ENCODE assay signal across 17 cellular contexts in the genomic region with DNA sequence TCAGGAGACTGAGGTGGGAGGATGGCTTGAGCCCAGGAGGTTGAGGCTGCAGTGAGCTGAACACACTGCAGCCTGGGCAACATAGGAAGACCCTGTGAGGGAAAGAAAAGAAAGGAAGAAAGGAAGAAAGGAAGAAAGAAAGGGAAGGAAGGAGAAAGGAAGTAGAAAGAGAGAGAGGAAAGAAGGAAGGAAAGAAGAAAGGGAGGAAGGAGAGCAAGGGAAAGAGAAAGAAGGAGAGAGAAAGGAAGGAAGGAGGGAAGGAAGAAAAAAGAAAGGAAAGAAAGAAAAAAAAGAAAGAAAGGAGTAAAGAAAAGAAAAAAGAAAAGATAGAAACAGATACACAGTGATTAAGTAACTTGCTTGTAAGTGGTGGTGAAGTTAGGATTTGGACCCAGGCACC. TPM values are rescaled to one million over a fixed set of nuclear protein-coding genes. Genes with fewer than 3 reads are reported as not detected.
DNase-seq lines count a peak whose midpoint lies in the region; ATAC-seq, FAIRE-seq and TF ChIP-seq lines count a peak whose summit lies in the region.
"Had no signal": no experiment of that assay in that cellular context is flagged by ENCODE, and none has a peak within 500 bp of the region (broad histone marks: within the 10 kb centered on the region; RNA-seq: fewer than 3 reads in every experiment).

No MANE protein-coding gene starts in this region.

- no peak for FAIRE-seq in kidney (lab: Jason Lieb, UNC)

- TF ChIP-seq CTCF in Caco-2 (IDR thresholded peaks at IDR 0.05; ENCODE audit: insufficient read depth in 1 of 2, low read depth in 1 of 2, low read length in 1 of 2, severe bottlenecking in 1 of 2, unreplicated experiment in 1 of 2) (no peak), kidney (IDR thresholded peaks at IDR 0.05; ENCODE audit: borderline replicate concordance, extremely low read depth, insufficient read depth) (no peak), progenitor cell of endocrine pancreas (IDR thresholded peaks at IDR 0.05; ENCODE audit: unreplicated experiment) (no peak)

- H3K36me3 Mint-ChIP-seq in Caco-2 (ENCODE audit: insufficient read depth, unreplicated experiment) (peaks cover 28% of the 10 kb centered on the region), progenitor cell of endocrine pancreas (ENCODE audit: insufficient read depth) (peaks cover 13% of the 10 kb centered on the region)

- H3K4me1 Mint-ChIP-seq in Caco-2 (ENCODE audit: low read depth, unreplicated experiment) (peaks cover 31% of the 10 kb centered on the region), progenitor cell of endocrine pancreas (ENCODE audit: low read depth) (peaks cover 52% of the 10 kb centered on the region)

- DNase-seq in Caco-2 (no peak), SJSA1 (ENCODE audit: low read depth in 1 of 2, low spot score in 2 of 2) (no peak), kidney (no peak), progenitor cell of endocrine pancreas (ENCODE audit: low spot score, unreplicated experiment) (no peak), NCI-H345 (lab: John Stamatoyannopoulos, UW) (no peak), DMS114 treated with DMSO at 0.1 percent for 48 hours (lab: John Stamatoyannopoulos, UW; ENCODE audit: unreplicated experiment) (no peak)
- DNase-seq: activated naive CD4-positive, alpha-beta T cell treated with anti-CD3 and anti-CD28 coated beads for 36 hours; activated T-cell treated with anti-CD3 and anti-CD28 coated beads, Interleukin-2, amount 50 U/mL, for 48 hours; AML-193; DMS79 treated with DMSO at 0.1 percent for 48 hours; NCI-H187; NCI-H2227 treated with DMSO at 0.1 percent for 48 hours; NCI-H748 treated with DMSO at 0.1 percent for 48 hours had no signal

- H3K36me3 ChIP-seq in Caco-2 (ENCODE audit: control insufficient read depth, insufficient read depth, low read length) (no peaks in the 10 kb centered on the region; the same call in 1 of the 2 replicates), SJSA1 (peaks cover 53% of the 10 kb centered on the region), kidney (ENCODE audit: control insufficient read depth in 1 of 2, insufficient read depth in 2 of 2, low read length in 2 of 2) (no peaks in the 10 kb centered on the region)
- H3K36me3 ChIP-seq: suprapubic skin had no signal

- H3K27me3 ChIP-seq in Caco-2 (replicated peaks; ENCODE audit: control insufficient read depth, insufficient read depth, low read length) (no peaks in the 10 kb centered on the region), SJSA1 (replicated peaks) (no peaks in the 10 kb centered on the region)
- H3K27me3 ChIP-seq: suprapubic skin had no signal

- H3K4me3 Mint-ChIP-seq in Caco-2 (ENCODE audit: unreplicated experiment), result peak overlapping the region; percentile 13
- peak overlapping the region; percentile 37 for H3K4me3 Mint-ChIP-seq in progenitor cell of endocrine pancreas (ENCODE audit: low read depth)
- H3K4me3 Mint-ChIP-seq: activated naive CD4-positive, alpha-beta T cell treated with anti-CD3 and anti-CD28 coated beads for 36 hours had no signal

- peaks cover 29% of the 10 kb centered on the region for H3K9me3 Mint-ChIP-seq in Caco-2 (ENCODE audit: unreplicated experiment)
- peaks cover 14% of the 10 kb centered on the region for H3K9me3 Mint-ChIP-seq in progenitor cell of endocrine pancreas (ENCODE audit: low read depth)

- POLR2A ChIA-PET in Caco-2 (lab: Charles Lee), result no interaction called here

- peaks cover 59% of the 10 kb centered on the region for H3K4me1 ChIP-seq in Caco-2
- peaks cover 45% of the 10 kb centered on the region for H3K4me1 ChIP-seq in SJSA1 (replicated peaks)
- H3K4me1 ChIP-seq in kidney (ENCODE audit: control insufficient read depth in 1 of 2, insufficient read depth in 1 of 2, low read depth in 1 of 2, low read length in 2 of 2), result peaks cover 23 to 27% of the 10 kb centered on the region in 2 donors

- H3K4me3 ChIP-seq in Caco-2 (ENCODE audit: low read depth, low read length), result no peak overlapping the region
- H3K4me3 ChIP-seq in SJSA1, result no peak overlapping the region
- no peak overlapping the region for H3K4me3 ChIP-seq in kidney (ENCODE audit: low read length in 2 of 2)
- H3K4me3 ChIP-seq: suprapubic skin had no signal

- H3K27ac ChIP-seq in SJSA1 (peak overlapping the region; percentile 71), kidney (ENCODE audit: low read depth in 2 of 2, low read length in 2 of 2) (peak overlapping the region; percentile 56 to 81)
- H3K27ac ChIP-seq: KMS-11, suprapubic skin had no signal

- no TSS peak for BruUV-seq in Caco-2 (replicated peaks; lab: Mats Ljungman, UMichigan)

- intact Hi-C loops in Caco-2 (cut with micrococcal nuclease; ENCODE audit: unreplicated experiment) (loop anchor here (5.0 kb wide), 2 partner anchors 60 to 95 kb away; no protein-coding TSS in a partner anchor), kidney (cut with DNase I) (no loop called here)

- H3K27me3 Mint-ChIP-seq in Caco-2 (ENCODE audit: insufficient read depth, unreplicated experiment), result no peaks in the 10 kb centered on the region
- no peaks in the 10 kb centered on the region for H3K27me3 Mint-ChIP-seq in progenitor cell of endocrine pancreas

- ATAC-seq in GM21447 (IDR thresholded peaks at IDR 0.05; ENCODE audit: unreplicated experiment), result no peak
- ATAC-seq: activated CD4-positive, CD25-positive, alpha-beta regulatory T cell treated with anti-CD3 and anti-CD28 coated beads, Interleukin-2, amount 50 U/mL, for 24 hours had no signal

- peaks cover 24% of the 10 kb centered on the region for H3K9me3 ChIP-seq in Caco-2
- peaks cover 7% of the 10 kb centered on the region; the same call in 1 of the 2 replicates for H3K9me3 ChIP-seq in SJSA1 (replicated peaks)
- H3K9me3 ChIP-seq in kidney (ENCODE audit: control insufficient read depth in 1 of 2, low read length in 2 of 2), result no peaks in the 10 kb centered on the region
- H3K9me3 ChIP-seq: suprapubic skin had no signal

- CTCF ChIA-PET in Caco-2 (lab: Charles Lee), result interaction anchor here (0.7 kb wide), 1 partner anchor 38 kb away, joined by 6 read pairs; no protein-coding TSS in a partner anchor

- H3K27ac Mint-ChIP-seq in Caco-2 (ENCODE audit: unreplicated experiment), result peak overlapping the region; percentile 89
- peak overlapping the region; percentile 97 for H3K27ac Mint-ChIP-seq in progenitor cell of endocrine pancreas
- H3K27ac Mint-ChIP-seq: activated naive CD4-positive, alpha-beta T cell treated with anti-CD3 and anti-CD28 coated beads for 36 hours had no signal

- H3K9ac ChIP-seq in kidney (ENCODE audit: low read length in 2 of 2), result no peak overlapping the region
- H3K9ac ChIP-seq: KMS-11 had no signal

RNA-seq across cellular contexts. Expression of gene C12orf75, which starts 13.6 kb away (rescaled TPM):
- 173 and 209 TPM in 2 replicates for total RNA-seq in Caco-2 (2022)
- total RNA-seq in SJSA1 (2014; rRNA removed; shearing (Covaris generic)), result 277 and 288 TPM in 2 replicates
- total RNA-seq in kidney, result 127 TPM
- 107 TPM for polyA plus RNA-seq in kidney (ENCODE audit: insufficient read depth, low read depth, low replicate concordance)
- 228 and 231 TPM in 2 replicates for total RNA-seq in progenitor cell of endocrine pancreas
